In genomic region chr14:21256102-21256447, GRCh38 we compare ENCODE assay signal across 9 cellular contexts. TPM values are rescaled to one million over a fixed set of nuclear protein-coding genes. Genes with fewer than 3 reads are reported as not detected.
DNase-seq lines count a peak whose midpoint lies in the region; ATAC-seq and TF ChIP-seq lines count a peak whose summit lies in the region.
"Not testable (repeated sequence)": the region's sequence is repeated elsewhere in the genome, so short reads cannot be mapped to it uniquely, and the experiment has no call there.
"Had no signal": no experiment of that assay in that cellular context is flagged by ENCODE, and none has a peak within 500 bp of the region (broad histone marks: within the 10 kb centered on the region; RNA-seq: fewer than 3 reads in every experiment).

No MANE protein-coding gene starts in this region.

- not testable (repeated sequence) for H3K9me3 ChIP-seq in CD8-positive, alpha-beta T cell (ENCODE audit: low read length); subcutaneous abdominal adipose tissue (ENCODE audit: control insufficient read depth in 5 of 5, low read length in 5 of 5)

- peaks cover 78% of the 10 kb centered on the region for H3K4me1 ChIP-seq in CD8-positive, alpha-beta T cell (ENCODE audit: insufficient read depth, low read length)
- peaks cover 3 to 47% (median 42%) of the 10 kb centered on the region in 5 donors for H3K4me1 ChIP-seq in subcutaneous abdominal adipose tissue (ENCODE audit: control insufficient read depth in 5 of 5, insufficient read depth in 5 of 5, low read length in 5 of 5)

- H3K4me3 ChIP-seq in CD8-positive, alpha-beta T cell (ENCODE audit: low read depth, low read length); subcutaneous abdominal adipose tissue (ENCODE audit: low read depth in 1 of 5, low read length in 5 of 5): not testable (repeated sequence)

- H3K27ac ChIP-seq in CD8-positive, alpha-beta T cell (ENCODE audit: low read depth, low read length) = not testable (repeated sequence)
- H3K27ac ChIP-seq in subcutaneous abdominal adipose tissue (ENCODE audit: low read depth, low read length) = peak overlapping the region; percentile 75

- ATAC-seq in CD8-positive, alpha-beta T cell; memory B cell (ENCODE audit: low read depth): not testable (repeated sequence)

- H3K27me3 ChIP-seq in CD8-positive, alpha-beta T cell (ENCODE audit: insufficient read depth, low read length); subcutaneous abdominal adipose tissue (ENCODE audit: control insufficient read depth in 5 of 5, insufficient read depth in 4 of 5, low read length in 5 of 5): not testable (repeated sequence)

- TF ChIP-seq CTCF in CD8-positive, alpha-beta T cell (IDR thresholded peaks at IDR 0.05); osteocyte (IDR thresholded peaks at IDR 0.05): not testable (repeated sequence)

- H3K9ac ChIP-seq in subcutaneous abdominal adipose tissue (ENCODE audit: low read length in 5 of 5) = not testable (repeated sequence)

- POLR2A ChIA-PET in CD8-positive, alpha-beta T cell (lab: Charles Lee) = interaction anchor here (0.9 to 2.3 kb wide), 5 partner anchors 9 to 12 kb away, joined by 3 to 11 read pairs (median 8); partner anchors contain the start of gene HNRNPC
- POLR2A ChIA-PET in activated CD4-positive, alpha-beta T cell treated with anti-CD3 and anti-CD28 coated beads, Interleukin-2, amount 10 ng/mL, durations not matched to agents 7 days and 5 days (lab: Charles Lee) = not testable (repeated sequence)

- not testable (repeated sequence) for DNase-seq in CD8-positive, alpha-beta T cell; activated CD4-positive, alpha-beta T cell treated with anti-CD3 and anti-CD28 coated beads, Interleukin-2, amount 10 ng/mL, durations not matched to agents 7 days and 5 days; memory B cell (ENCODE audit: low spot score in 2 of 2); osteocyte (ENCODE audit: extremely low spot score, unreplicated experiment)

- H3K4me1 Mint-ChIP-seq in CD8-positive, alpha-beta T cell (ENCODE audit: low read depth) = peaks cover 76% of the 10 kb centered on the region
- H3K4me1 Mint-ChIP-seq in IgD-negative memory B cell (peaks cover 39 to 54% (median 49%) of the 10 kb centered on the region in 3 donors), memory B cell (peaks cover 35% of the 10 kb centered on the region), osteocyte (ENCODE audit: unreplicated experiment) (peaks cover 52% of the 10 kb centered on the region)
- H3K4me1 Mint-ChIP-seq in activated CD4-positive, alpha-beta T cell treated with anti-CD3 and anti-CD28 coated beads, Interleukin-2, amount 10 ng/mL, durations not matched to agents 7 days and 5 days = peaks cover 58% of the 10 kb centered on the region
- H3K4me1 Mint-ChIP-seq in activated naive CD4-positive, alpha-beta T cell treated with anti-CD3 and anti-CD28 coated beads, Interleukin-2, amount 50 U/mL, for 24 hours = peaks cover 72% of the 10 kb centered on the region
- peaks cover 54% of the 10 kb centered on the region for H3K4me1 Mint-ChIP-seq in dendritic cell treated with granulocyte-macrophage colony-stimulating factor and Interleukin-4, amounts not matched to agents 40 ng/mL and 50 ng/mL, for 4 days (ENCODE audit: low read depth)

- intact Hi-C loops in CD8-positive, alpha-beta T cell (cut with DNase I, micrococcal nuclease) = loop anchor here in 1 of 2 experiments (5.0 kb wide), 1 partner anchor 34 kb away; no protein-coding TSS in a partner anchor
- intact Hi-C loops in dendritic cell treated with granulocyte-macrophage colony-stimulating factor and Interleukin-4, amounts not matched to agents 40 ng/mL and 50 ng/mL, for 4 days (cut with micrococcal nuclease) = loop anchor here (5.0 kb wide), 1 partner anchor 61 kb away; no protein-coding TSS in a partner anchor

- peaks cover 76% of the 10 kb centered on the region for H3K36me3 Mint-ChIP-seq in CD8-positive, alpha-beta T cell
- not testable (repeated sequence) for H3K36me3 Mint-ChIP-seq in IgD-negative memory B cell
- peaks cover 71% of the 10 kb centered on the region for H3K36me3 Mint-ChIP-seq in activated CD4-positive, alpha-beta T cell treated with anti-CD3 and anti-CD28 coated beads, Interleukin-2, amount 10 ng/mL, durations not matched to agents 7 days and 5 days (ENCODE audit: low read depth)
- peaks cover 37% of the 10 kb centered on the region for H3K36me3 Mint-ChIP-seq in activated naive CD4-positive, alpha-beta T cell treated with anti-CD3 and anti-CD28 coated beads, Interleukin-2, amount 50 U/mL, for 24 hours
- peaks cover 100% of the 10 kb centered on the region for H3K36me3 Mint-ChIP-seq in dendritic cell treated with granulocyte-macrophage colony-stimulating factor and Interleukin-4, amounts not matched to agents 40 ng/mL and 50 ng/mL, for 4 days (ENCODE audit: low read depth)
- H3K36me3 Mint-ChIP-seq in memory B cell = peaks cover 31% of the 10 kb centered on the region
- H3K36me3 Mint-ChIP-seq in osteocyte (ENCODE audit: unreplicated experiment) = peaks cover 36% of the 10 kb centered on the region

- H3K27ac Mint-ChIP-seq in CD8-positive, alpha-beta T cell = peak overlapping the region; percentile 62
- peak overlapping the region in 2 of 3 donors; percentile 2 to 80 for H3K27ac Mint-ChIP-seq in IgD-negative memory B cell
- peak overlapping the region; percentile 69 for H3K27ac Mint-ChIP-seq in activated CD4-positive, alpha-beta T cell treated with anti-CD3 and anti-CD28 coated beads, Interleukin-2, amount 10 ng/mL, durations not matched to agents 7 days and 5 days
- H3K27ac Mint-ChIP-seq in activated naive CD4-positive, alpha-beta T cell treated with anti-CD3 and anti-CD28 coated beads, Interleukin-2, amount 50 U/mL, for 24 hours = peak overlapping the region; percentile 92
- H3K27ac Mint-ChIP-seq in dendritic cell treated with granulocyte-macrophage colony-stimulating factor and Interleukin-4, amounts not matched to agents 40 ng/mL and 50 ng/mL, for 4 days = peak overlapping the region; percentile 81
- H3K27ac Mint-ChIP-seq in memory B cell = peak overlapping the region; percentile 88
- H3K27ac Mint-ChIP-seq in osteocyte (ENCODE audit: unreplicated experiment) = peak overlapping the region; percentile 72

- H3K4me3 Mint-ChIP-seq in CD8-positive, alpha-beta T cell = peak overlapping the region; percentile 72
- H3K4me3 Mint-ChIP-seq in IgD-negative memory B cell (peak overlapping the region in 3 of 4 donors; percentile 1 to 80 (median 49)), memory B cell (peak overlapping the region; percentile 66)
- not testable (repeated sequence) for H3K4me3 Mint-ChIP-seq in activated CD4-positive, alpha-beta T cell treated with anti-CD3 and anti-CD28 coated beads, Interleukin-2, amount 10 ng/mL, durations not matched to agents 7 days and 5 days; osteocyte (ENCODE audit: unreplicated experiment)
- peak overlapping the region; percentile 86 for H3K4me3 Mint-ChIP-seq in activated naive CD4-positive, alpha-beta T cell treated with anti-CD3 and anti-CD28 coated beads, Interleukin-2, amount 50 U/mL, for 24 hours
- peak overlapping the region; percentile 55 for H3K4me3 Mint-ChIP-seq in dendritic cell treated with granulocyte-macrophage colony-stimulating factor and Interleukin-4, amounts not matched to agents 40 ng/mL and 50 ng/mL, for 4 days

- not testable (repeated sequence) for H3K9me3 Mint-ChIP-seq in CD8-positive, alpha-beta T cell; IgD-negative memory B cell; activated CD4-positive, alpha-beta T cell treated with anti-CD3 and anti-CD28 coated beads, Interleukin-2, amount 10 ng/mL, durations not matched to agents 7 days and 5 days; activated naive CD4-positive, alpha-beta T cell treated with anti-CD3 and anti-CD28 coated beads, Interleukin-2, amount 50 U/mL, for 24 hours; dendritic cell treated with granulocyte-macrophage colony-stimulating factor and Interleukin-4, amounts not matched to agents 40 ng/mL and 50 ng/mL, for 4 days; memory B cell; osteocyte (ENCODE audit: unreplicated experiment)

- peaks cover 33% of the 10 kb centered on the region for H3K36me3 ChIP-seq in CD8-positive, alpha-beta T cell (ENCODE audit: insufficient read depth, low read length)
- H3K36me3 ChIP-seq in subcutaneous abdominal adipose tissue (ENCODE audit: control insufficient read depth in 5 of 5, insufficient read depth in 5 of 5, low read length in 5 of 5) = peaks cover 17 to 46% (median 28%) of the 10 kb centered on the region in 5 donors

- CTCF ChIA-PET in CD8-positive, alpha-beta T cell (lab: Charles Lee) = interaction anchor here (0.7 to 1.6 kb wide), 2 partner anchors 9 to 214 kb away, joined by 3 to 6 read pairs; partner anchors contain the start of gene RNASE7
- CTCF ChIA-PET in activated CD4-positive, alpha-beta T cell treated with anti-CD3 and anti-CD28 coated beads, Interleukin-2, amount 10 ng/mL, durations not matched to agents 7 days and 5 days (lab: Charles Lee) = interaction anchor here (0.7 to 1.4 kb wide), 7 partner anchors 7 to 152 kb away, joined by 3 to 5 read pairs (median 3); no protein-coding TSS in a partner anchor

- not testable (repeated sequence) for H3K27me3 Mint-ChIP-seq in CD8-positive, alpha-beta T cell (ENCODE audit: low read depth); IgD-negative memory B cell; activated CD4-positive, alpha-beta T cell treated with anti-CD3 and anti-CD28 coated beads, Interleukin-2, amount 10 ng/mL, durations not matched to agents 7 days and 5 days; activated naive CD4-positive, alpha-beta T cell treated with anti-CD3 and anti-CD28 coated beads, Interleukin-2, amount 50 U/mL, for 24 hours; dendritic cell treated with granulocyte-macrophage colony-stimulating factor and Interleukin-4, amounts not matched to agents 40 ng/mL and 50 ng/mL, for 4 days; memory B cell; osteocyte (ENCODE audit: unreplicated experiment)

RNA-seq across cellular contexts. Expression of gene HNRNPC, which starts 13.2 kb away (rescaled TPM):
- total RNA-seq in CD8-positive, alpha-beta T cell = 100 to 1,000 TPM; 621 to 624 TPM
- 741 TPM for polyA plus RNA-seq in IgD-negative memory B cell
- 100 to 1,000 TPM; 684 to 863 TPM for total RNA-seq in activated CD4-positive, alpha-beta T cell treated with anti-CD3 and anti-CD28 coated beads, Interleukin-2, amount 10 ng/mL, durations not matched to agents 7 days and 5 days
- 424 and 430 TPM in 2 replicates for total RNA-seq in osteocyte

RNA-seq across cellular contexts. Expression of gene RPGRIP1, which starts 23.8 kb away (rescaled TPM):
- not detected for total RNA-seq in CD8-positive, alpha-beta T cell
- 0.14 TPM for polyA plus RNA-seq in IgD-negative memory B cell
- not detected for total RNA-seq in activated CD4-positive, alpha-beta T cell treated with anti-CD3 and anti-CD28 coated beads, Interleukin-2, amount 10 ng/mL, durations not matched to agents 7 days and 5 days
- total RNA-seq in osteocyte = not detected in 2 replicates
- total RNA-seq: thoracic aorta had no signal

Comparison
In these comparisons a context has a peak if more than half of its experiments do, and no peak if none do; other contexts are left out.
1. H3K27ac Mint-ChIP-seq: peak in every context shown above with its lines; median percentile 92 in activated naive CD4-positive, alpha-beta T cell treated with anti-CD3 and anti-CD28 coated beads, Interleukin-2, amount 50 U/mL, for 24 hours; 88 in memory B cell; 81 in dendritic cell treated with granulocyte-macrophage colony-stimulating factor and Interleukin-4, amounts not matched to agents 40 ng/mL and 50 ng/mL, for 4 days; 72 in osteocyte; 69 in activated CD4-positive, alpha-beta T cell treated with anti-CD3 and anti-CD28 coated beads, Interleukin-2, amount 10 ng/mL, durations not matched to agents 7 days and 5 days; 62 in CD8-positive, alpha-beta T cell; 41 in IgD-negative memory B cell.